ENCODE assay signal across 17 cellular contexts in the genomic region with DNA sequence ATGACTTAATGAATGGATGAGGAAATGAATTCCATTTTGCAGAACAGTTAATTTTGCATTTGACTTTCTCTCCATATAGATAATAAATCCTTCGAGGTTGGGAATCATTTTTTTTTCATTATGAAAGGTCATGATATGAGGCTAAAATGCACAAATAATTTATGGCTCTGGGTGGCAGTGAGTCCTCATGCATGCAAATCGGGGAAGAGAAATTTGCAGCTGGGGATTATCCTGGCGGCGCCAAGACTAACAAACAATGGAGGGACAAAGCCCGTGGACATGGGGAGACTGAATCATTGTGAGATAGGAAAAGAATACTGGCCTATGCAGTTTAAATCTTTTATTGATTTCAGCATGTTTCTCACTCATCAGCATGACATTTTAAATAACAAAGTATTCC.
DNase-seq lines count a peak whose midpoint lies in the region; ATAC-seq, FAIRE-seq and TF ChIP-seq lines count a peak whose summit lies in the region.
"Had no signal": no experiment of that assay in that cellular context is flagged by ENCODE, and none has a peak within 500 bp of the region (broad histone marks: within the 10 kb centered on the region; RNA-seq: fewer than 3 reads in every experiment).

No MANE protein-coding gene starts in this region.

- no peaks in the 10 kb centered on the region for H3K36me3 Mint-ChIP-seq in activated CD4-positive, alpha-beta memory T cell treated with anti-CD3 and anti-CD28 coated beads, Interleukin-2, amount 10 ng/mL, durations not matched to agents 7 days and 5 days (ENCODE audit: low read depth)
- H3K36me3 Mint-ChIP-seq: CD4-positive, CD25-positive, alpha-beta regulatory T cell had no signal

- H3K4me3 ChIP-seq in neural cell (ENCODE audit: low read length), result no peak overlapping the region
- no peak overlapping the region for H3K4me3 ChIP-seq in gastrocnemius medialis
- H3K4me3 ChIP-seq: PC-9, tibial artery had no signal

- ATAC-seq in HG03457 (IDR thresholded peaks at IDR 0.05; ENCODE audit: unreplicated experiment) (no peak), gastrocnemius medialis (no peak)
- ATAC-seq: left colon had no signal

- intact Hi-C loops in gastrocnemius medialis (cut with DNase I; ENCODE audit: low total_unique reads), result no loop called here

- H3K27me3 Mint-ChIP-seq in activated CD4-positive, alpha-beta memory T cell treated with anti-CD3 and anti-CD28 coated beads, Interleukin-2, amount 10 ng/mL, durations not matched to agents 7 days and 5 days, result peaks cover 2% of the 10 kb centered on the region

- no peak overlapping the region for H2AFZ ChIP-seq in neural cell (ENCODE audit: low read depth, low read length)
- H2AFZ ChIP-seq: PC-9 had no signal

- no peaks in the 10 kb centered on the region for H3K9me2 ChIP-seq in neural cell (ENCODE audit: insufficient read depth, low read length)

- TF ChIP-seq POLR2A in gastrocnemius medialis (IDR thresholded peaks at IDR 0.05), result no peak

- no peak for FAIRE-seq in D721Med (lab: Jason Lieb, UNC)
- FAIRE-seq: astrocyte had no signal

- TF ChIP-seq RAD21 in neural cell (conservative IDR thresholded peaks at IDR 0.05), result peak; percentile 58

- peak overlapping the region; percentile 73 for H3K27ac ChIP-seq in cingulate gyrus (ENCODE audit: low read depth, low read length)
- no peak overlapping the region for H3K27ac ChIP-seq in neural cell (ENCODE audit: low read length)
- H3K27ac ChIP-seq in gastrocnemius medialis, result no peak overlapping the region
- H3K27ac ChIP-seq: epithelial cell of prostate, PC-9, tibial artery had no signal

- in situ Hi-C loops in gastrocnemius medialis (cut with MboI; ENCODE audit: low sequenced_read_pairs in 4 of 4), result no loop called here

- no peaks in the 10 kb centered on the region for H4K20me1 ChIP-seq in neural cell (ENCODE audit: insufficient read depth)

- CTCF ChIA-PET in activated CD4-positive, alpha-beta memory T cell treated with anti-CD3 and anti-CD28 coated beads, Interleukin-2, amount 10 ng/mL, durations not matched to agents 7 days and 5 days (lab: Charles Lee), result no interaction called here

- peak; percentile 2 for TF ChIP-seq CTCF in D721Med (IDR thresholded peaks at IDR 0.05; ENCODE audit: insufficient read depth, missing control alignments)
- peak; percentile 44 for TF ChIP-seq CTCF in neural cell (IDR thresholded peaks at IDR 0.05; ENCODE audit: poor library complexity, severe bottlenecking)
- TF ChIP-seq CTCF in gastrocnemius medialis (IDR thresholded peaks at IDR 0.05 in 4 of 5, conservative IDR thresholded peaks at IDR 0.05 in 1 of 5), result no peak

- POLR2A ChIA-PET in activated CD4-positive, alpha-beta memory T cell treated with anti-CD3 and anti-CD28 coated beads, Interleukin-2, amount 10 ng/mL, durations not matched to agents 7 days and 5 days (lab: Charles Lee), result no interaction called here

- no peak overlapping the region for H3K4me3 Mint-ChIP-seq in activated CD4-positive, alpha-beta memory T cell treated with anti-CD3 and anti-CD28 coated beads, Interleukin-2, amount 10 ng/mL, durations not matched to agents 7 days and 5 days
- H3K4me3 Mint-ChIP-seq: CD4-positive, CD25-positive, alpha-beta regulatory T cell had no signal

- H3K4me1 ChIP-seq in gastrocnemius medialis, result no peaks in the 10 kb centered on the region
- H3K4me1 ChIP-seq: tibial artery had no signal

- TF ChIP-seq EP300 in neural cell (conservative IDR thresholded peaks at IDR 0.05; ENCODE audit: poor library complexity, severe bottlenecking), result no peak

- no peak overlapping the region for H3K27ac Mint-ChIP-seq in activated CD4-positive, alpha-beta memory T cell treated with anti-CD3 and anti-CD28 coated beads, Interleukin-2, amount 10 ng/mL, durations not matched to agents 7 days and 5 days
- H3K27ac Mint-ChIP-seq: CD4-positive, CD25-positive, alpha-beta regulatory T cell; progenitor cell of endocrine pancreas had no signal

- H3K9me3 ChIP-seq in neural cell (ENCODE audit: low read length) (no peaks in the 10 kb centered on the region), gastrocnemius medialis (no peaks in the 10 kb centered on the region)
- H3K9me3 ChIP-seq: tibial artery had no signal

- H3K79me2 ChIP-seq in neural cell (replicated peaks; ENCODE audit: insufficient read depth, low read length), result no peaks in the 10 kb centered on the region

- no peaks in the 10 kb centered on the region for H3K36me3 ChIP-seq in neural cell (ENCODE audit: insufficient read depth, low read length)
- H3K36me3 ChIP-seq in gastrocnemius medialis, result no peaks in the 10 kb centered on the region
- H3K36me3 ChIP-seq: tibial artery had no signal

- no peaks in the 10 kb centered on the region for H3K4me1 Mint-ChIP-seq in activated CD4-positive, alpha-beta memory T cell treated with anti-CD3 and anti-CD28 coated beads, Interleukin-2, amount 10 ng/mL, durations not matched to agents 7 days and 5 days
- H3K4me1 Mint-ChIP-seq: CD4-positive, CD25-positive, alpha-beta regulatory T cell had no signal

- H3K27me3 ChIP-seq in neural cell (ENCODE audit: insufficient read depth, low read depth, low read length), result no peaks in the 10 kb centered on the region
- no peaks in the 10 kb centered on the region for H3K27me3 ChIP-seq in gastrocnemius medialis
- H3K27me3 ChIP-seq: tibial artery had no signal

- H3K9ac ChIP-seq in neural cell (ENCODE audit: low read length), result no peak overlapping the region

- H3K9me3 Mint-ChIP-seq in activated CD4-positive, alpha-beta memory T cell treated with anti-CD3 and anti-CD28 coated beads, Interleukin-2, amount 10 ng/mL, durations not matched to agents 7 days and 5 days, result no peaks in the 10 kb centered on the region

- DNase-seq in D721Med (ENCODE audit: insufficient read length, low spot score), result no peak
- peak; percentile 73 for DNase-seq in NCI-H146 (lab: John Stamatoyannopoulos, UW)
- DNase-seq in iPS-NIHi11 (ENCODE audit: low spot score), result no peak
- DNase-seq in gastrocnemius medialis, result no peak
- DNase-seq in activated CD4-positive, alpha-beta memory T cell treated with anti-CD3 and anti-CD28 coated beads, Interleukin-2, amount 10 ng/mL, durations not matched to agents 7 days and 5 days, result no peak
- DNase-seq: activated T-cell treated with anti-CD3 and anti-CD28 coated beads, Interleukin-2, amount 50 U/mL, for 1 hour; CD4-positive, CD25-positive, alpha-beta regulatory T cell; HCEC 1CT; left colon; PC-9; tibial artery had no signal

- H3K4me2 ChIP-seq in neural cell (ENCODE audit: low read length), result no peak overlapping the region
- H3K4me2 ChIP-seq: PC-9 had no signal

- H3F3A ChIP-seq in neural cell (ENCODE audit: insufficient read depth, low read length, poor library complexity, severe bottlenecking), result no peaks in the 10 kb centered on the region

TF ChIP-seq in neural cell, 6 proteins besides CTCF, POLR2A, EP300 and RAD21:
- TF ChIP-seq SMC3 (conservative IDR thresholded peaks at IDR 0.05; ENCODE audit: poor library complexity) (peak; percentile 31), POLR2AphosphoS5 (IDR thresholded peaks at IDR 0.05) (no peak)
TF ChIP-seq in neural cell: peak in this region for 1.

Comparison
In these comparisons a context has a peak if more than half of its experiments do, and no peak if none do; other contexts are left out.
1. CTCF ChIP-seq: peak in D721Med (single experiment) and neural cell (single experiment); none in gastrocnemius medialis (0 of 5).